Comparison of ENCODE assay signal across 10 cellular contexts in the genomic region with DNA sequence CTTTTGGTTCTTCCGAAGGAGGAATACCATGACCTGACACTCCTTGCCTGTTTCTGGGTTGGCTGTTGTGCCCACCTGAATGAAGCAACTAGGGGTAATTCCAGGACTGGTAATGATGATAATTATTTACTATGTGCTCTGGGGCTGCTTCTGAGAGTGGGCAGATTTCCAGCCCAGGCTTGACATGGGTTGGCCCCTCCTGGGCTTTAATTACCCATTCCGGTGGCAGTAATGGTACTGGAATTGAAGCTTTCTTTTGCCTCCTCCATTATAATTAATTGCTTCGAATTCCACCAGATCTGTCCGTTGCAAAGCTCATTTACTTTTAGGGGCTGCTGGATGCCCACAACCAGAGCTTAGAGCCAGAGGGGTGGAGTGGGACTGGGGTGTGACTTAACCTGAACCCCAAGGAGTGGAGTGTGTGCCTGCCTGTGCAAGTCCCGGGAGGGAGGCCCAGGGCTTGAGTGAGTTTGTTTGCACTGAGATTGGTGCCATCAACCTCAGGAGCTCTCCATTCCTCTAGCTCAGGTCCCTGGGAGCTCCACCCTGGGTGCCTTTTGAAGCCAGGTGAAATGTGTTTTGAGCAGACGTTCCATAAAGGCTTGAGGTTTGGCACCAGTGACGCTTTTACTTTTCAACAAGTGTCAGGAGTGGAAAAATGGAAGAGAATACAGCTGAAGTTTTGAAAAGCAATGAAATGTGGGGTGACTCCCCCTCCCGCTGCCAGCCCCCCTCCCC.
A peak's percentile ranks its signal among the peaks of the same experiment; 100 is the strongest.
DNase-seq lines count a peak whose midpoint lies in the region; ATAC-seq and TF ChIP-seq lines count a peak whose summit lies in the region.
"Had no signal": no experiment of that assay in that cellular context is flagged by ENCODE, and none has a peak within 500 bp of the region (broad histone marks: within the 10 kb centered on the region; RNA-seq: fewer than 3 reads in every experiment).

No MANE protein-coding gene starts in this region.

- peaks cover 4% of the 10 kb centered on the region for H3K79me2 ChIP-seq in trophoblast cell (ENCODE audit: control insufficient read depth, insufficient read depth, low read length, poor library complexity)

- no peak overlapping the region for H3K18ac ChIP-seq in trophoblast cell (ENCODE audit: low read length)

- H3K4me1 ChIP-seq in NT2/D1 (ENCODE audit: insufficient read depth, insufficient read length) = peaks cover 2% of the 10 kb centered on the region
- peaks cover 0 to 31% (median 6%) of the 10 kb centered on the region in 3 donors for H3K4me1 ChIP-seq in gastroesophageal sphincter
- peaks cover 13 to 14% of the 10 kb centered on the region in 2 experiments for H3K4me1 ChIP-seq in trophoblast cell (ENCODE audit: control insufficient read depth in 1 of 2, insufficient read depth in 2 of 2, low read length in 2 of 2)

- ATAC-seq in gastroesophageal sphincter (no peak), omental fat pad (ENCODE audit: low FRiP score) (no peak)

- H3K4me3 ChIP-seq in NT2/D1 (ENCODE audit: insufficient read length, low read depth) = peak overlapping the region; percentile 60
- H3K4me3 ChIP-seq in gastroesophageal sphincter = peak overlapping the region in 1 of 2 donors; percentile 69
- H3K4me3 ChIP-seq in trophoblast cell (ENCODE audit: low read depth, low read length) = no peak overlapping the region

- H2AFZ ChIP-seq in trophoblast cell (ENCODE audit: insufficient read depth, low read length, poor library complexity) = no peak overlapping the region

- no peak overlapping the region for H4K12ac ChIP-seq in trophoblast cell (ENCODE audit: low read depth, low read length)

- H3K9me3 ChIP-seq in NT2/D1 (ENCODE audit: insufficient read depth, low read length) (peaks cover 5% of the 10 kb centered on the region; the same call in 1 of the 2 replicates), gastroesophageal sphincter (peaks cover 0 to 4% (median 0%) of the 10 kb centered on the region in 3 donors), trophoblast cell (ENCODE audit: insufficient read depth, low read depth, low read length) (peaks cover under 1% of the 10 kb centered on the region)

- 63 to 64% methylated on average over 3 to 7 of the region's 8 CpGs for WGBS in gastroesophageal sphincter (ENCODE audit: low coverage in 1 of 2), 2 donors
- WGBS in trophoblast cell (ENCODE audit: extremely low coverage, insufficient coverage, insufficient read length) = no CpG with 5 or more reads among the region's 8 CpGs

- no peak overlapping the region for H3K4ac ChIP-seq in trophoblast cell (ENCODE audit: low read depth, low read length)

- in situ Hi-C loops in KBM-7 (cut with MboI; ENCODE audit: low pct_unique_long_range_greater_than_20kb, low sequenced_read_pairs) = no loop called here

- peak overlapping the region in 3 of 4 donors; percentile 61 to 76 (median 75) for H3K27ac ChIP-seq in gastroesophageal sphincter
- no peak overlapping the region for H3K27ac ChIP-seq in trophoblast cell (ENCODE audit: low read depth, low read length)

- H3K4me2 ChIP-seq in trophoblast cell (ENCODE audit: low read length) = peak overlapping the region; percentile 95

- no peak overlapping the region for H2AK5ac ChIP-seq in trophoblast cell (ENCODE audit: low read length)

- H2BK120ac ChIP-seq in trophoblast cell (ENCODE audit: insufficient read depth, low read length, poor library complexity) = no peak overlapping the region

- peak overlapping the region; percentile 36 for H3K9ac ChIP-seq in NT2/D1 (ENCODE audit: insufficient read length, low read depth)
- H3K9ac ChIP-seq in trophoblast cell (ENCODE audit: low read length) = no peak overlapping the region

- no peak overlapping the region for H3K14ac ChIP-seq in trophoblast cell (ENCODE audit: low read length)

- TF ChIP-seq CTCF in gastroesophageal sphincter (IDR thresholded peaks at IDR 0.05) = no peak
- TF ChIP-seq CTCF in omental fat pad (IDR thresholded peaks at IDR 0.05) = no peak

- H2BK12ac ChIP-seq in trophoblast cell (ENCODE audit: low read length) = peak overlapping the region; percentile 23

- no peak overlapping the region for H2BK5ac ChIP-seq in trophoblast cell (ENCODE audit: low read depth, low read length, poor library complexity)

- H3K79me1 ChIP-seq in trophoblast cell (ENCODE audit: low read length) = peaks cover 7% of the 10 kb centered on the region

- peaks cover 8% of the 10 kb centered on the region for H3K36me3 ChIP-seq in NT2/D1 (ENCODE audit: insufficient read depth, insufficient read length, low read length)
- no peaks in the 10 kb centered on the region for H3K36me3 ChIP-seq in gastroesophageal sphincter
- no peaks in the 10 kb centered on the region for H3K36me3 ChIP-seq in trophoblast cell (ENCODE audit: control insufficient read depth in 1 of 2, insufficient read depth in 2 of 2, low read length in 2 of 2)

- H3K27me3 ChIP-seq in NT2/D1 (ENCODE audit: insufficient read depth, insufficient read length) = no peaks in the 10 kb centered on the region
- H3K27me3 ChIP-seq in gastroesophageal sphincter = peaks cover 38% of the 10 kb centered on the region
- H3K27me3 ChIP-seq in trophoblast cell (ENCODE audit: insufficient read depth, low read length) = no peaks in the 10 kb centered on the region

- TF ChIP-seq EP300 in gastroesophageal sphincter (IDR thresholded peaks at IDR 0.05) = no peak

- no peak overlapping the region for H3K23ac ChIP-seq in trophoblast cell (ENCODE audit: low read length)

- no peak for TF ChIP-seq POLR2A in gastroesophageal sphincter (IDR thresholded peaks at IDR 0.05)

- no peak overlapping the region for H4K8ac ChIP-seq in trophoblast cell (ENCODE audit: low read depth, low read length)

- H4K91ac ChIP-seq in trophoblast cell (ENCODE audit: low read depth, low read length) = no peak overlapping the region

- DNase-seq in ELF-1 (ENCODE audit: low read depth, low spot score) (peak; percentile 28), NT2/D1 (ENCODE audit: low read depth, low spot score) (no peak), trophoblast cell (peak in 1 of 2 donors; percentile 23), COLO668 (lab: John Stamatoyannopoulos, UW; ENCODE audit: unreplicated experiment) (no peak), omental fat pad (ENCODE audit: low spot score) (no peak), KBM-7 (no peak)
- no peak for DNase-seq in stimulated activated CD4-positive, alpha-beta T cell treated with anti-CD3 and anti-CD28 coated beads, Interleukin-4, amount 100 ng/mL, for 24 hours
- DNase-seq: activated naive CD4-positive, alpha-beta T cell treated with anti-CD3 and anti-CD28 coated beads, Interleukin-2, amount 50 U/mL, for 16 hours; stimulated activated CD4-positive, alpha-beta T cell treated with anti-CD3 and anti-CD28 coated beads, Interleukin-4, amount 100 ng/mL, for 1 hour had no signal
